Comparison of ENCODE assay signal across 10 cellular contexts in genomic region chr14:24172871-24173281, GRCh38. TPM values are rescaled to one million over a fixed set of nuclear protein-coding genes. Genes with fewer than 3 reads are reported as not detected.
DNase-seq lines count a peak whose midpoint lies in the region; ATAC-seq and TF ChIP-seq lines count a peak whose summit lies in the region.
"Had no signal": no experiment of that assay in that cellular context is flagged by ENCODE, and none has a peak within 500 bp of the region (broad histone marks: within the 10 kb centered on the region; RNA-seq: fewer than 3 reads in every experiment).

No MANE protein-coding gene starts in this region.

- intact Hi-C loops in lower lobe of right lung (cut with DNase I) = no loop called here

- WGBS in thymus = 49% methylated on average over 20 of the region's 20 CpGs

- no peak for DNase-seq in activated T-cell treated with anti-CD3 and anti-CD28 coated beads, Interleukin-2, amount 50 U/mL, for 72 hours
- no peak for DNase-seq in activated T-cell treated with anti-CD3 and anti-CD28 coated beads, Interleukin-2, amount 50 U/mL, for 4 hours
- DNase-seq in lower lobe of right lung (no peak), GOT3 (lab: John Stamatoyannopoulos, UW) (no peak)

- H3K9me3 ChIP-seq in lower lobe of right lung (no peaks in the 10 kb centered on the region), thymus (ENCODE audit: control insufficient read depth) (no peaks in the 10 kb centered on the region)
- H3K9me3 ChIP-seq: HAP-1, heart left ventricle had no signal

- H3K36me3 Mint-ChIP-seq in activated T-cell treated with anti-CD3 and anti-CD28 coated beads, Interleukin-2, amount 50 U/mL, for 72 hours (ENCODE audit: insufficient read depth in 2 of 2) = peaks cover 7 to 11% of the 10 kb centered on the region in 2 donors
- peaks cover 20% of the 10 kb centered on the region for H3K36me3 Mint-ChIP-seq in activated T-cell treated with anti-CD3 and anti-CD28 coated beads, Interleukin-2, amount 50 U/mL, for 4 hours (ENCODE audit: insufficient read depth)
- H3K36me3 Mint-ChIP-seq in activated naive CD8-positive, alpha-beta T cell = peaks cover 5% of the 10 kb centered on the region

- H3K27me3 ChIP-seq in lower lobe of right lung (ENCODE audit: low read depth) (no peaks in the 10 kb centered on the region), thymus (ENCODE audit: control insufficient read depth, insufficient read depth) (no peaks in the 10 kb centered on the region)
- H3K27me3 ChIP-seq: heart left ventricle had no signal

- H3K27ac Mint-ChIP-seq in activated T-cell treated with anti-CD3 and anti-CD28 coated beads, Interleukin-2, amount 50 U/mL, for 72 hours = peak overlapping the region; percentile 91
- H3K27ac Mint-ChIP-seq in activated naive CD8-positive, alpha-beta T cell = peak overlapping the region; percentile 34

- H3K27ac ChIP-seq in lower lobe of right lung (no peak overlapping the region), thymus (ENCODE audit: low read depth) (peak overlapping the region; percentile 31)

- no peak for ATAC-seq in activated T-cell treated with anti-CD3 and anti-CD28 coated beads, Interleukin-2, amount 50 U/mL, for 72 hours (replicated peaks in 1 of 2)
- no peak for ATAC-seq in activated T-cell treated with anti-CD3 and anti-CD28 coated beads, Interleukin-2, amount 50 U/mL, for 4 hours
- no peak for ATAC-seq in lower lobe of right lung
- ATAC-seq in HG03439 (IDR thresholded peaks at IDR 0.05; ENCODE audit: unreplicated experiment) = no peak
- ATAC-seq in HG03175 (IDR thresholded peaks at IDR 0.05; ENCODE audit: unreplicated experiment) = no peak

- H3K4me3 ChIP-seq in lower lobe of right lung = peak overlapping the region; percentile 44
- peak overlapping the region; percentile 48 for H3K4me3 ChIP-seq in thymus (ENCODE audit: low read length)
- H3K4me3 ChIP-seq: HAP-1 had no signal

- H3K36me3 ChIP-seq in lower lobe of right lung = peaks cover 76% of the 10 kb centered on the region
- H3K36me3 ChIP-seq in thymus (ENCODE audit: control insufficient read depth, insufficient read depth) = peaks cover 24% of the 10 kb centered on the region
- H3K36me3 ChIP-seq: HAP-1 had no signal

- H3K4me1 ChIP-seq in lower lobe of right lung (peaks cover 13% of the 10 kb centered on the region), thymus (ENCODE audit: control insufficient read depth, insufficient read depth, low read length) (peaks cover 6% of the 10 kb centered on the region)
- H3K4me1 ChIP-seq: HAP-1 had no signal

- H3K9me3 Mint-ChIP-seq in activated T-cell treated with anti-CD3 and anti-CD28 coated beads, Interleukin-2, amount 50 U/mL, for 72 hours = no peaks in the 10 kb centered on the region
- H3K9me3 Mint-ChIP-seq in activated T-cell treated with anti-CD3 and anti-CD28 coated beads, Interleukin-2, amount 50 U/mL, for 4 hours = no peaks in the 10 kb centered on the region
- no peaks in the 10 kb centered on the region for H3K9me3 Mint-ChIP-seq in activated naive CD8-positive, alpha-beta T cell (ENCODE audit: low read depth)

- H3K27me3 Mint-ChIP-seq in activated T-cell treated with anti-CD3 and anti-CD28 coated beads, Interleukin-2, amount 50 U/mL, for 72 hours (ENCODE audit: low read depth) = no peaks in the 10 kb centered on the region
- H3K27me3 Mint-ChIP-seq in activated T-cell treated with anti-CD3 and anti-CD28 coated beads, Interleukin-2, amount 50 U/mL, for 4 hours (ENCODE audit: low read depth) = no peaks in the 10 kb centered on the region
- no peaks in the 10 kb centered on the region for H3K27me3 Mint-ChIP-seq in activated naive CD8-positive, alpha-beta T cell

- TF ChIP-seq CTCF in lower lobe of right lung (IDR thresholded peaks at IDR 0.05) = no peak

- peak overlapping the region; percentile 63 to 91 for H3K4me3 Mint-ChIP-seq in activated T-cell treated with anti-CD3 and anti-CD28 coated beads, Interleukin-2, amount 50 U/mL, for 72 hours
- no peak overlapping the region for H3K4me3 Mint-ChIP-seq in activated T-cell treated with anti-CD3 and anti-CD28 coated beads, Interleukin-2, amount 50 U/mL, for 4 hours
- H3K4me3 Mint-ChIP-seq in activated naive CD8-positive, alpha-beta T cell = peak overlapping the region; percentile 58

- H3K4me1 Mint-ChIP-seq in activated T-cell treated with anti-CD3 and anti-CD28 coated beads, Interleukin-2, amount 50 U/mL, for 72 hours (ENCODE audit: low read depth) = peaks cover 25% of the 10 kb centered on the region
- H3K4me1 Mint-ChIP-seq in activated T-cell treated with anti-CD3 and anti-CD28 coated beads, Interleukin-2, amount 50 U/mL, for 4 hours (ENCODE audit: low read depth) = peaks cover 17% of the 10 kb centered on the region
- peaks cover 20% of the 10 kb centered on the region for H3K4me1 Mint-ChIP-seq in activated naive CD8-positive, alpha-beta T cell (ENCODE audit: low read depth)

RNA-seq across cellular contexts. Expression of gene REC8, which starts 1.0 kb away (rescaled TPM):
- 10 to 100 TPM; 48.0 to 57.9 TPM for total RNA-seq in activated T-cell treated with anti-CD3 and anti-CD28 coated beads, Interleukin-2, amount 50 U/mL, for 72 hours
- 10 to 100 TPM; 17.4 to 24.8 (median 19.9) TPM for total RNA-seq in activated T-cell treated with anti-CD3 and anti-CD28 coated beads, Interleukin-2, amount 50 U/mL, for 4 hours
- total RNA-seq in lower lobe of right lung = 18.4 TPM
- polyA plus RNA-seq in thymus = 47.8 TPM

RNA-seq across cellular contexts. Expression of gene IRF9, which starts 11.8 kb away (rescaled TPM):
- total RNA-seq in activated T-cell treated with anti-CD3 and anti-CD28 coated beads, Interleukin-2, amount 50 U/mL, for 72 hours = 100 to 1,000 TPM; 245 to 263 TPM
- total RNA-seq in activated T-cell treated with anti-CD3 and anti-CD28 coated beads, Interleukin-2, amount 50 U/mL, for 4 hours = 100 to 1,000 TPM; 110 to 152 (median 121) TPM
- total RNA-seq in lower lobe of right lung = 158 TPM
- 167 TPM for polyA plus RNA-seq in thymus

RNA-seq across cellular contexts. Expression of gene IPO4, which starts 15.7 kb away (rescaled TPM):
- total RNA-seq in activated T-cell treated with anti-CD3 and anti-CD28 coated beads, Interleukin-2, amount 50 U/mL, for 72 hours = 10 to 100 TPM; 30.9 to 38.0 TPM
- 100 to 1,000 TPM; 265 to 293 (median 265) TPM for total RNA-seq in activated T-cell treated with anti-CD3 and anti-CD28 coated beads, Interleukin-2, amount 50 U/mL, for 4 hours
- total RNA-seq in lower lobe of right lung = 18.3 TPM
- polyA plus RNA-seq in thymus = 12.1 TPM

RNA-seq across cellular contexts. Expression of gene TM9SF1, which starts 22.4 kb away (rescaled TPM):
- total RNA-seq in activated T-cell treated with anti-CD3 and anti-CD28 coated beads, Interleukin-2, amount 50 U/mL, for 72 hours = 10 to 100 TPM; 27.4 to 32.5 TPM
- 10 to 100 TPM; 30.4 to 34.6 (median 33.7) TPM for total RNA-seq in activated T-cell treated with anti-CD3 and anti-CD28 coated beads, Interleukin-2, amount 50 U/mL, for 4 hours
- total RNA-seq in lower lobe of right lung = 48.9 TPM
- polyA plus RNA-seq in thymus = 12.5 TPM

RNA-seq across cellular contexts. Expression of gene RNF31, which starts 25.6 kb away (rescaled TPM):
- total RNA-seq in activated T-cell treated with anti-CD3 and anti-CD28 coated beads, Interleukin-2, amount 50 U/mL, for 72 hours = 10 to 100 TPM; 88.7 to 90.6 TPM
- 100 to 1,000 TPM in 2 of 3 donors, 10 to 100 TPM in 1; 99.4 to 108 (median 106) TPM for total RNA-seq in activated T-cell treated with anti-CD3 and anti-CD28 coated beads, Interleukin-2, amount 50 U/mL, for 4 hours
- 67.3 TPM for total RNA-seq in lower lobe of right lung
- 105 TPM for polyA plus RNA-seq in thymus

Comparison
In these comparisons a context has a peak if more than half of its experiments do, and no peak if none do; other contexts are left out.
1. RNA of gene IPO4, which starts 15.7 kb away (total RNA-seq): 265 to 293 TPM in activated T-cell treated with anti-CD3 and anti-CD28 coated beads, Interleukin-2, amount 50 U/mL, for 4 hours; 30.9 to 38.0 TPM in activated T-cell treated with anti-CD3 and anti-CD28 coated beads, Interleukin-2, amount 50 U/mL, for 72 hours and 18.3 TPM in lower lobe of right lung (single experiment); every median in the first group is over 4 times any median in the second.